ENCODE assay signal across 8 cellular contexts in genomic region chr5:127757576-127757975, GRCh38. TPM values are rescaled to one million over a fixed set of nuclear protein-coding genes. Genes with fewer than 3 reads are reported as not detected.
DNase-seq lines count a peak whose midpoint lies in the region; ATAC-seq, FAIRE-seq and TF ChIP-seq lines count a peak whose summit lies in the region.

No MANE protein-coding gene starts in this region.

- peaks cover 6% of the 10 kb centered on the region for H3K4me1 ChIP-seq in PC-3 (ENCODE audit: insufficient read depth, low read length)

- H2AFZ ChIP-seq in PC-3 (ENCODE audit: low read length) (no peak overlapping the region), neural cell (ENCODE audit: low read depth, low read length) (no peak overlapping the region)

- FAIRE-seq in D721Med (lab: Jason Lieb, UNC) = peak; percentile 91

- POLR2A ChIA-PET in PC-3 (lab: Charles Lee; ENCODE audit: unreplicated experiment) = no interaction called here

- H3K4me3 ChIP-seq in PC-3 (ENCODE audit: low read length) = no peak overlapping the region
- H3K4me3 ChIP-seq in neural cell (ENCODE audit: low read length) = no peak overlapping the region

- H3K9me3 ChIP-seq in PC-3 (ENCODE audit: low read length) (no peaks in the 10 kb centered on the region), neural cell (ENCODE audit: low read length) (no peaks in the 10 kb centered on the region)

- CTCF ChIA-PET in PC-3 (lab: Charles Lee) = interaction anchor here (0.6 to 1.4 kb wide), 5 partner anchors 12 to 448 kb away, joined by 3 to 5 read pairs (median 4); no protein-coding TSS in a partner anchor

- no peaks in the 10 kb centered on the region for H3K36me3 ChIP-seq in PC-3 (ENCODE audit: low read depth, low read length)
- H3K36me3 ChIP-seq in neural cell (ENCODE audit: insufficient read depth, low read length) = no peaks in the 10 kb centered on the region

- DNase-seq in D721Med (ENCODE audit: insufficient read length, low spot score) = no peak
- peak; percentile 78 for DNase-seq in PC-3
- peak; percentile 43 for DNase-seq in epithelial cell of prostate (ENCODE audit: low read depth, low spot score)
- no peak for DNase-seq in DMS79 (lab: John Stamatoyannopoulos, UW)

- TF ChIP-seq CTCF in D721Med (IDR thresholded peaks at IDR 0.05; ENCODE audit: insufficient read depth, missing control alignments) = peak; percentile 76
- peak; percentile 84 for TF ChIP-seq CTCF in PC-3 (conservative IDR thresholded peaks at IDR 0.05; ENCODE audit: low read depth, low read length)
- TF ChIP-seq CTCF in neural cell (IDR thresholded peaks at IDR 0.05; ENCODE audit: poor library complexity, severe bottlenecking) = peak; percentile 70

- H3F3A ChIP-seq in PC-3 (ENCODE audit: low read length, unreplicated experiment) = no peaks in the 10 kb centered on the region
- H3F3A ChIP-seq in neural cell (ENCODE audit: insufficient read depth, low read length, poor library complexity, severe bottlenecking) = no peaks in the 10 kb centered on the region

- no peak overlapping the region for H3K4me2 ChIP-seq in PC-3 (ENCODE audit: low read length)
- no peak overlapping the region for H3K4me2 ChIP-seq in neural cell (ENCODE audit: low read length)

- BruUV-seq in PC-3 (replicated peaks; lab: Mats Ljungman, UMichigan) = no TSS peak

- H3K9me2 ChIP-seq in PC-3 (replicated peaks; ENCODE audit: low read length) (no peaks in the 10 kb centered on the region), neural cell (ENCODE audit: insufficient read depth, low read length) (no peaks in the 10 kb centered on the region)

- TF ChIP-seq EP300 in neural cell (conservative IDR thresholded peaks at IDR 0.05; ENCODE audit: poor library complexity, severe bottlenecking) = peak; percentile 12

- H3K79me2 ChIP-seq in PC-3 (ENCODE audit: low read length) (no peaks in the 10 kb centered on the region), neural cell (replicated peaks; ENCODE audit: insufficient read depth, low read length) (no peaks in the 10 kb centered on the region)

- H3K9ac ChIP-seq in PC-3 (ENCODE audit: low read length) = no peak overlapping the region
- no peak overlapping the region for H3K9ac ChIP-seq in neural cell (ENCODE audit: low read length)

- no peaks in the 10 kb centered on the region for H3K27me3 ChIP-seq in PC-3 (ENCODE audit: low read length)
- no peaks in the 10 kb centered on the region for H3K27me3 ChIP-seq in neural cell (ENCODE audit: insufficient read depth, low read depth, low read length)

- peak; percentile 79 for TF ChIP-seq RAD21 in neural cell (conservative IDR thresholded peaks at IDR 0.05)

- ATAC-seq in GM18870 (IDR thresholded peaks at IDR 0.05; ENCODE audit: unreplicated experiment) (peak; percentile 68), HG03095 (IDR thresholded peaks at IDR 0.05; ENCODE audit: unreplicated experiment) (peak; percentile 72), PC-3 (peak; percentile 81), GM21515 (IDR thresholded peaks at IDR 0.05; ENCODE audit: unreplicated experiment) (no peak)

- H3K27ac ChIP-seq in PC-3 (ENCODE audit: low read length) = no peak overlapping the region
- no peak overlapping the region for H3K27ac ChIP-seq in epithelial cell of prostate
- H3K27ac ChIP-seq in neural cell (ENCODE audit: low read length) = no peak overlapping the region

- H4K20me1 ChIP-seq in PC-3 (ENCODE audit: low read length) (no peaks in the 10 kb centered on the region), neural cell (ENCODE audit: insufficient read depth) (no peaks in the 10 kb centered on the region)

- intact Hi-C loops in PC-3 (cut with micrococcal nuclease) = loop anchor here (1.0 to 5.0 kb wide), 8 partner anchors 77 to 443 kb away; partner anchors contain the start of gene SLC12A2

TF ChIP-seq in neural cell, 6 proteins besides CTCF, POLR2A, EP300 and RAD21:
- TF ChIP-seq EZH2 (IDR thresholded peaks at IDR 0.05; ENCODE audit: borderline replicate concordance, insufficient read depth, low read length, poor library complexity, severe bottlenecking) (no peak), SMC3 (conservative IDR thresholded peaks at IDR 0.05; ENCODE audit: poor library complexity) (peak; percentile 77)

RNA-seq across cellular contexts. Expression of gene CCDC192, which starts 54.4 kb away (rescaled TPM):
- not detected in 2 replicates for total RNA-seq in PC-3 (2014; rRNA removed)
- not detected in 2 replicates for polyA plus RNA-seq in neural cell
- polyA minus RNA-seq in neural cell = not detected in 2 replicates

Comparison
In these comparisons a context has a peak if more than half of its experiments do, and no peak if none do; other contexts are left out.
1. DNase-seq: peak in PC-3 (single experiment) and epithelial cell of prostate (single experiment); none in D721Med (single experiment) and DMS79 (single experiment).
2. Peak in every context shown above with its lines, with median percentiles within 50 percentile points of each other: CTCF ChIP-seq.